Comparison of ENCODE assay signal across 16 cellular contexts in the genomic region with DNA sequence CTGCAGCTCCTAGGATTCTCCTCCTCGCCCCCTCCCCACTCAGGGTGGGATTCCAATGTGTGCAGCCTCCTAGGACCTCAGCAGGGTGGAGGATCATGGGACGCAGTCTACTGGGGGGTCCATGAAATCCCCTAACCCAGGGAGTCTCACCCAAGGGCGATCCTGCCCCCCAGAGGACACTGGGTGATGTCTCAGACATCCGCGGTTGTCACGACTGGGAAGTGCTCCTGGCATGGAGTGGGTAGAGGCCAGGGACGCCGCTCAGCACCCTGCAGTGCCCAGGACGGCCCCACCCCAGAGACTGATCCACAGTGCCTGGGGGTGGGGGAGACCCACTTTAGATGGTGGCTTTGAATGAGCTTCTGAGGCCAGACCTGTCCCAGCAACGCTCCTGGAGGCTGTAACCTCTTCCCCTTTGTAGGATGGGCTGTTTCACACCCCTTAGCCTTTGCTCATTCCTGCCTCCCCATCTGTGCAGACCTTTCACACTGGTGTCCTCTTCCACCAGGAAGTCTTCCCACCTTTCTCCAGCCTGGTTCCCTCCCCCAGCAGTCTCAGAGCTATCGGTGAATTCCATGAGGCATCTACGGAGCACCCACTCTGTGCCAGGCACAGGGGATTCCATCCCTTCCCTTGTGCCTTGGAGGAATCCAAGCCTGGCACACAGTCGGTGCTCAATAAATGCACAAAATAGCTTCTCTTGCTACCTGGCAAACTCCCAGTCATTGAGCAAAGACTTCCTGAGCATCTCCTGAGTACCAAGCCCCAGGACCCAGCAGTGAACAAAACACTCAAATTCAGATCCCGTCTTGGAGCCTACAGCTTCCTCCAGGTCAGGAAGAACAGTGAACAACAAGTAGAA. TPM values are rescaled to one million over a fixed set of nuclear protein-coding genes. Genes with fewer than 3 reads are reported as not detected.
DNase-seq lines count a peak whose midpoint lies in the region; ATAC-seq, FAIRE-seq and TF ChIP-seq lines count a peak whose summit lies in the region.
"Had no signal": no experiment of that assay in that cellular context is flagged by ENCODE, and none has a peak within 500 bp of the region (broad histone marks: within the 10 kb centered on the region; RNA-seq: fewer than 3 reads in every experiment).

No MANE protein-coding gene starts in this region.

- H3K9ac ChIP-seq in H1 (replicated peaks in 1 of 4; ENCODE audit: extremely low read depth in 1 of 4, low read depth in 3 of 4, low read length in 3 of 4) (no peak overlapping the region), mesenchymal stem cell (ENCODE audit: low read length) (peak overlapping the region; percentile 36)

- H3K27ac Mint-ChIP-seq in HFFc6: peak overlapping the region; percentile 22; the same call in 1 of the 2 replicates
- H3K27ac Mint-ChIP-seq in activated naive CD4-positive, alpha-beta T cell treated with anti-CD3 and anti-CD28 coated beads, Interleukin-2, amount 50 U/mL, for 72 hours: no peak overlapping the region
- H3K27ac Mint-ChIP-seq: activated naive CD8-positive, alpha-beta T cell had no signal

- peak overlapping the region; percentile 21 for H2BK120ac ChIP-seq in H1 (replicated peaks; ENCODE audit: low read depth, low read length)
- H2BK120ac ChIP-seq in mesenchymal stem cell (ENCODE audit: low read depth, low read length): no peak overlapping the region

- TF ChIP-seq CTCF in A673 (conservative IDR thresholded peaks at IDR 0.05; ENCODE audit: low read depth, low read length) (peak; percentile 37), HFFc6 (IDR thresholded peaks at IDR 0.05) (peak; percentile 38; the same call in 1 of the 2 replicates), H1 (IDR thresholded peaks at IDR 0.05; ENCODE audit: control extremely low read depth in 1 of 3, insufficient read depth in 1 of 3, low read depth in 1 of 3, low read length in 3 of 3) (no peak)

- no peak for TF ChIP-seq POLR2A in H1 (IDR thresholded peaks at IDR 0.05; ENCODE audit: control extremely low read depth in 1 of 2, low read depth in 2 of 2, low read length in 2 of 2)

- H3K79me2 ChIP-seq in H1 (ENCODE audit: control insufficient read depth in 1 of 2, insufficient read depth in 2 of 2, low read length in 2 of 2): no peaks in the 10 kb centered on the region

- H2AK5ac ChIP-seq in H1 (ENCODE audit: low read depth, low read length): no peak overlapping the region
- H2AK5ac ChIP-seq in mesenchymal stem cell (ENCODE audit: low read length, severe bottlenecking): no peak overlapping the region

- H3K23ac ChIP-seq in H1 (ENCODE audit: insufficient read length) (no peak overlapping the region), mesenchymal stem cell (ENCODE audit: low read length in 2 of 2) (peak overlapping the region in 1 of 2 experiments; percentile 48)

- H3K18ac ChIP-seq in H1 (ENCODE audit: extremely low read depth, low read length): no peak overlapping the region
- no peak overlapping the region for H3K18ac ChIP-seq in mesenchymal stem cell (ENCODE audit: low read depth in 1 of 2, low read length in 2 of 2)

- H3K4me3 Mint-ChIP-seq in HFFc6: no peak overlapping the region
- H3K4me3 Mint-ChIP-seq: activated naive CD8-positive, alpha-beta T cell had no signal

- H4K5ac ChIP-seq in H1 (ENCODE audit: insufficient read length, low read depth, low read length): no peak overlapping the region

- H3K4me2 ChIP-seq in H1 (ENCODE audit: insufficient read depth in 1 of 2, low read depth in 2 of 2, low read length in 2 of 2): no peak overlapping the region
- H3K4me2 ChIP-seq in mesenchymal stem cell (ENCODE audit: low read length, poor library complexity, severe bottlenecking): no peak overlapping the region

- H3K9me3 ChIP-seq in A673 (ENCODE audit: low read depth, low read length, poor library complexity, severe bottlenecking): no peaks in the 10 kb centered on the region
- peaks cover 6 to 10% of the 10 kb centered on the region in 2 experiments; a peak in 3 of 4 replicates for H3K9me3 ChIP-seq in H1 (ENCODE audit: insufficient read depth in 2 of 2, low read depth in 1 of 2, low read length in 1 of 2)
- H3K9me3 ChIP-seq in mesenchymal stem cell (ENCODE audit: control insufficient read depth, low read length): no peaks in the 10 kb centered on the region
- H3K9me3 ChIP-seq: spleen had no signal

- no peak overlapping the region for H2BK20ac ChIP-seq in H1 (ENCODE audit: low read length)

- H2BK15ac ChIP-seq in H1 (ENCODE audit: low read length): no peak overlapping the region
- peak overlapping the region; percentile 15 for H2BK15ac ChIP-seq in mesenchymal stem cell (ENCODE audit: low read depth, poor library complexity, severe bottlenecking)

- H3K4me1 ChIP-seq in A673 (ENCODE audit: insufficient read depth, low read length, poor library complexity, severe bottlenecking) (no peaks in the 10 kb centered on the region), H1 (replicated peaks in 1 of 4; ENCODE audit: control insufficient read depth in 3 of 4, insufficient read depth in 4 of 4, low read length in 3 of 4) (peaks cover 0 to 3% (median 0%) of the 10 kb centered on the region in 4 experiments; a peak in 2 of 7 replicates), mesenchymal stem cell (ENCODE audit: control insufficient read depth, insufficient read depth, low read depth, low read length) (peaks cover 5% of the 10 kb centered on the region)

- H3K79me1 ChIP-seq in H1 (ENCODE audit: low read depth, low read length) (no peaks in the 10 kb centered on the region), mesenchymal stem cell (replicated peaks; ENCODE audit: low read length, poor library complexity, severe bottlenecking) (no peaks in the 10 kb centered on the region)

- FAIRE-seq in H1 (lab: Jason Lieb, UNC): no peak
- FAIRE-seq: GM12892 had no signal

- DNase-seq in A673 (ENCODE audit: low spot score) (no peak), HFFc6 (no peak), H1 (ENCODE audit: low read depth in 1 of 2, low spot score in 2 of 2) (no peak), mesenchymal stem cell (no peak), HuH-7.5 (ENCODE audit: low spot score) (no peak), NCI-H82 (lab: John Stamatoyannopoulos, UW) (no peak)
- no peak for DNase-seq in activated naive CD4-positive, alpha-beta T cell treated with anti-CD3 and anti-CD28 coated beads, Interleukin-2, amount 50 U/mL, for 72 hours (ENCODE audit: low spot score in 2 of 2)
- DNase-seq: cerebellar nuclear complex, NCI-H2171, occipital lobe, spleen had no signal

- peaks cover 35% of the 10 kb centered on the region for H3K27me3 Mint-ChIP-seq in HFFc6 (ENCODE audit: insufficient read depth)
- H3K27me3 Mint-ChIP-seq: activated naive CD8-positive, alpha-beta T cell had no signal

- peaks cover 12% of the 10 kb centered on the region for H3K4me1 Mint-ChIP-seq in HFFc6 (ENCODE audit: low read depth)

- peaks cover 8% of the 10 kb centered on the region for H3K9me3 Mint-ChIP-seq in HFFc6
- peaks cover 0 to 9% of the 10 kb centered on the region in 2 donors for H3K9me3 Mint-ChIP-seq in activated naive CD4-positive, alpha-beta T cell treated with anti-CD3 and anti-CD28 coated beads, Interleukin-2, amount 50 U/mL, for 72 hours

- H3K56ac ChIP-seq in H1 (replicated peaks; ENCODE audit: insufficient read length, low read depth, low read length): no peak overlapping the region

- H3K27me3 ChIP-seq in A673 (replicated peaks; ENCODE audit: insufficient read depth, low read depth, low read length, poor library complexity) (peaks cover 3% of the 10 kb centered on the region), H1 (replicated peaks in 1 of 4; ENCODE audit: control insufficient read depth in 3 of 4, extremely low read depth in 1 of 4, insufficient read depth in 3 of 4, low read length in 3 of 4) (peaks cover under 1 to 28% (median 17%) of the 10 kb centered on the region in 4 experiments), mesenchymal stem cell (ENCODE audit: control insufficient read depth in 1 of 2, insufficient read depth in 1 of 2, low read length in 2 of 2) (peaks cover 8 to 11% of the 10 kb centered on the region in 2 experiments)

- no peaks in the 10 kb centered on the region for H4K20me1 ChIP-seq in H1 (replicated peaks in 1 of 2; ENCODE audit: control insufficient read depth in 1 of 2, insufficient read depth in 2 of 2, low read length in 2 of 2)

- H3K36me3 ChIP-seq in A673 (ENCODE audit: insufficient read depth, low read length, poor library complexity, severe bottlenecking): no peaks in the 10 kb centered on the region
- H3K36me3 ChIP-seq in H1 (ENCODE audit: control insufficient read depth in 2 of 4, insufficient read depth in 4 of 4, low read length in 3 of 4): no peaks in the 10 kb centered on the region
- H3K36me3 ChIP-seq in mesenchymal stem cell (ENCODE audit: control insufficient read depth in 1 of 2, insufficient read depth in 2 of 2, low read depth in 1 of 2, low read length in 2 of 2): peaks cover 10 to 17% of the 10 kb centered on the region in 2 experiments

- H3K36me3 Mint-ChIP-seq in HFFc6 (ENCODE audit: low read depth): peaks cover 16% of the 10 kb centered on the region
- H3K36me3 Mint-ChIP-seq in activated naive CD4-positive, alpha-beta T cell treated with anti-CD3 and anti-CD28 coated beads, Interleukin-2, amount 50 U/mL, for 72 hours: peaks cover 0 to 6% of the 10 kb centered on the region in 2 donors
- H3K36me3 Mint-ChIP-seq: activated naive CD8-positive, alpha-beta T cell had no signal

- H3K23me2 ChIP-seq in H1 (ENCODE audit: low read depth, low read length): no peaks in the 10 kb centered on the region; the same call in 1 of the 2 replicates

- CTCF ChIA-PET in A673 (lab: Charles Lee) (interaction anchor here (0.9 kb wide), 2 partner anchors 10 to 194 kb away, joined by 3 to 4 read pairs; no protein-coding TSS in a partner anchor), H1 (lab: Charles Lee; ENCODE audit: partially characterized antibody) (interaction anchor here (0.7 to 6.8 kb wide), 19 partner anchors 10 to 163 kb away, joined by 3 to 97 read pairs (median 7); a partner anchor contains a TSS)

- H2BK12ac ChIP-seq in H1 (ENCODE audit: low read depth, low read length) (no peak overlapping the region), mesenchymal stem cell (ENCODE audit: low read length in 2 of 2) (no peak overlapping the region)

- H3K4me3 ChIP-seq in A673 (ENCODE audit: low read depth, low read length, poor library complexity, severe bottlenecking) (no peak overlapping the region), H1 (ENCODE audit: extremely low read depth in 1 of 4, insufficient read depth in 2 of 4, low read depth in 3 of 4, low read length in 4 of 4) (no peak overlapping the region), mesenchymal stem cell (ENCODE audit: insufficient read depth in 1 of 2, low read depth in 1 of 2, low read length in 2 of 2) (no peak overlapping the region)
- H3K4me3 ChIP-seq: SK-N-MC, spleen had no signal

- intact Hi-C loops in A673 (cut with micrococcal nuclease; ENCODE audit: unreplicated experiment): loop anchor here (5.0 kb wide), 1 partner anchor 163 kb away; no protein-coding TSS in a partner anchor

- 68% methylated on average over 14 of the region's 14 CpGs; no CpG with 5 or more reads in 1 of the 2 experiments for WGBS in H1 (ENCODE audit: extremely low coverage in 1 of 2, insufficient coverage in 1 of 2, insufficient read length in 1 of 2, insufficient replicate concordance in 2 of 2, low coverage in 1 of 2, low lambda C conversion rate in 2 of 2, missing lambda C conversion rate in 1 of 2), 2 experiments
- WGBS in mesenchymal stem cell: 58% methylated on average over 14 of the region's 14 CpGs

- H2AFZ ChIP-seq in H1 (ENCODE audit: low read length): no peak overlapping the region
- H2AFZ ChIP-seq in mesenchymal stem cell (ENCODE audit: low read depth, low read length): no peak overlapping the region

- no peak for TF ChIP-seq EP300 in H1 (IDR thresholded peaks at IDR 0.05; ENCODE audit: borderline replicate concordance in 1 of 2, low read depth in 2 of 2, low read length in 2 of 2)

- no peak overlapping the region for H3K27ac ChIP-seq in A673 (ENCODE audit: low read depth, low read length, poor library complexity, severe bottlenecking)
- no peak overlapping the region for H3K27ac ChIP-seq in H1 (ENCODE audit: low read depth, low read length)
- no peak overlapping the region for H3K27ac ChIP-seq in mesenchymal stem cell (ENCODE audit: low read length, poor library complexity, severe bottlenecking)
- H3K27ac ChIP-seq: SK-N-MC had no signal

- H4K8ac ChIP-seq in H1 (ENCODE audit: extremely low read depth, insufficient read depth, low read length) (peak overlapping the region; percentile 71; the same call in 1 of the 2 replicates), mesenchymal stem cell (ENCODE audit: low read length) (no peak overlapping the region)

- H4K91ac ChIP-seq in H1 (replicated peaks; ENCODE audit: insufficient read length, low read length) (no peak overlapping the region), mesenchymal stem cell (ENCODE audit: low read length) (no peak overlapping the region)

- H3K14ac ChIP-seq in H1 (ENCODE audit: insufficient read length): no peak overlapping the region
- no peak overlapping the region for H3K14ac ChIP-seq in mesenchymal stem cell (ENCODE audit: low read length in 2 of 2)

- POLR2A ChIA-PET in A673 (lab: Charles Lee; ENCODE audit: low non-redundant PET) (no interaction called here), H1 (lab: Charles Lee; ENCODE audit: partially characterized antibody) (interaction anchor here (0.6 to 1.2 kb wide), 5 partner anchors 10 to 185 kb away, joined by 3 to 7 read pairs (median 3); a partner anchor contains a TSS)

- H3K4ac ChIP-seq in H1 (replicated peaks; ENCODE audit: insufficient read length, low read depth, low read length) (no peak overlapping the region), mesenchymal stem cell (ENCODE audit: low read depth in 1 of 2, low read length in 2 of 2) (no peak overlapping the region)

- H2BK5ac ChIP-seq in H1 (ENCODE audit: low read depth, low read length): no peak overlapping the region
- no peak overlapping the region for H2BK5ac ChIP-seq in mesenchymal stem cell (ENCODE audit: low read depth, low read length, poor library complexity, severe bottlenecking)

- TF ChIP-seq RAD21 in H1 (IDR thresholded peaks at IDR 0.05 in 1 of 2, conservative IDR thresholded peaks at IDR 0.05 in 1 of 2; ENCODE audit: low read depth in 2 of 2, low read length in 2 of 2): 0 out of 4 replicates have a peak, but pooled peaks of 1 of the 2 experiments have one; percentile 19

- ATAC-seq in HG03135 (IDR thresholded peaks at IDR 0.05; ENCODE audit: unreplicated experiment): no peak
- ATAC-seq in activated naive CD4-positive, alpha-beta T cell treated with anti-CD3 and anti-CD28 coated beads, Interleukin-2, amount 50 U/mL, for 72 hours: no peak

- BruUV-seq in A673 (replicated peaks; lab: Mats Ljungman, UMichigan): no TSS peak

RNA-seq across cellular contexts. Expression of a gene that starts 10.5 kb away (rescaled TPM):
- not detected in 2 replicates for total RNA-seq in A673 (2021)
- not detected for total RNA-seq in HFFc6 (2021; fragmentation: NEBNext Ultra II Directional; extraction: Animal tissue kit (Norgen Biotek cat#: 25700))
- 3.3 and 3.8 TPM in 2 replicates for total RNA-seq in H1 (2021; fragmentation: NEBNext Ultra II Directional; extraction: Animal tissue kit (Norgen Biotek cat#: 25700))
- 4.5 and 7.4 TPM in 2 replicates for polyA plus RNA-seq in H1 (2011; rRNA removed)
- 8.6 TPM for polyA plus RNA-seq in H1 (2011; cell fraction: cytosol; rRNA removed)
- 5.1 TPM for polyA plus RNA-seq in H1 (2011; cell fraction: nucleus; rRNA removed)
- polyA plus RNA-seq in H1 (2012, experiment 1 of 2): 5.1 to 7.6 TPM (median 7.3 TPM) in 4 replicates
- polyA plus RNA-seq in H1 (2012, experiment 2 of 2): 9.2 TPM
- polyA plus RNA-seq in H1 (2013, experiment 1 of 2): 9.3 TPM
- 8.5 TPM for polyA plus RNA-seq in H1 (2013, experiment 2 of 2)
- polyA minus RNA-seq in H1 (2011; rRNA and poly(A)+ RNA removed): 1.1 and 3.4 TPM in 2 replicates
- not detected for polyA minus RNA-seq in H1 (2011; cell fraction: cytosol; rRNA and poly(A)+ RNA removed)
- polyA minus RNA-seq in H1 (2011; cell fraction: nucleus; rRNA and poly(A)+ RNA removed): 2.8 TPM
- polyA plus RNA-seq in mesenchymal stem cell (2013, experiment 1 of 2): 0.18 TPM
- not detected for polyA plus RNA-seq in mesenchymal stem cell (2013, experiment 2 of 2)
- under 1 TPM in 1 of 2 donors, not detected in 1; 0.72 TPM for total RNA-seq in activated naive CD4-positive, alpha-beta T cell treated with anti-CD3 and anti-CD28 coated beads, Interleukin-2, amount 50 U/mL, for 72 hours
- total RNA-seq: lung microvascular endothelial cell, occipital lobe had no signal

RNA-seq across cellular contexts. Expression of a gene that starts 13.4 kb away (rescaled TPM):
- total RNA-seq in A673 (2021): not detected in 2 replicates
- not detected for total RNA-seq in HFFc6 (2021; fragmentation: NEBNext Ultra II Directional; extraction: Animal tissue kit (Norgen Biotek cat#: 25700))
- total RNA-seq in H1 (2021; fragmentation: NEBNext Ultra II Directional; extraction: Animal tissue kit (Norgen Biotek cat#: 25700)): not detected in 2 replicates
- polyA plus RNA-seq in H1 (2011; rRNA removed): not detected in 2 replicates
- polyA plus RNA-seq in H1 (2011; cell fraction: cytosol; rRNA removed): not detected
- not detected for polyA plus RNA-seq in H1 (2011; cell fraction: nucleus; rRNA removed)
- not detected in 4 replicates for polyA plus RNA-seq in H1 (2012, experiment 1 of 2)
- polyA plus RNA-seq in H1 (2012, experiment 2 of 2): not detected
- polyA plus RNA-seq in H1 (2013, experiment 1 of 2): not detected
- polyA plus RNA-seq in H1 (2013, experiment 2 of 2): not detected
- polyA minus RNA-seq in H1 (2011; rRNA and poly(A)+ RNA removed): not detected in 2 replicates
- polyA minus RNA-seq in H1 (2011; cell fraction: cytosol; rRNA and poly(A)+ RNA removed): not detected
- not detected for polyA minus RNA-seq in H1 (2011; cell fraction: nucleus; rRNA and poly(A)+ RNA removed)
- polyA plus RNA-seq in mesenchymal stem cell (2013, experiment 1 of 2): not detected
- not detected for polyA plus RNA-seq in mesenchymal stem cell (2013, experiment 2 of 2)
- total RNA-seq in activated naive CD4-positive, alpha-beta T cell treated with anti-CD3 and anti-CD28 coated beads, Interleukin-2, amount 50 U/mL, for 72 hours: not detected
- total RNA-seq: lung microvascular endothelial cell, occipital lobe, spleen had no signal
- polyA plus RNA-seq: spleen had no signal

RNA-seq across cellular contexts. Expression of a gene that starts 30.6 kb away (rescaled TPM):
- 19.0 and 22.3 TPM in 2 replicates for total RNA-seq in A673 (2021)
- total RNA-seq in HFFc6 (2021; fragmentation: NEBNext Ultra II Directional; extraction: Animal tissue kit (Norgen Biotek cat#: 25700)): 10 to 100 TPM; 14.3 to 20.4 (median 17.0) TPM
- 17.7 and 19.1 TPM in 2 replicates for total RNA-seq in H1 (2021; fragmentation: NEBNext Ultra II Directional; extraction: Animal tissue kit (Norgen Biotek cat#: 25700))
- polyA plus RNA-seq in H1 (2011; rRNA removed): 7.3 and 12.7 TPM in 2 replicates
- 15.9 TPM for polyA plus RNA-seq in H1 (2011; cell fraction: cytosol; rRNA removed)
- 11.2 TPM for polyA plus RNA-seq in H1 (2011; cell fraction: nucleus; rRNA removed)
- 10.4 to 19.5 TPM (median 17.7 TPM) in 4 replicates for polyA plus RNA-seq in H1 (2012, experiment 1 of 2)
- 10.3 TPM for polyA plus RNA-seq in H1 (2012, experiment 2 of 2)
- polyA plus RNA-seq in H1 (2013, experiment 1 of 2): 5.3 TPM
- 5.6 TPM for polyA plus RNA-seq in H1 (2013, experiment 2 of 2)
- polyA minus RNA-seq in H1 (2011; rRNA and poly(A)+ RNA removed): 2.0 and 2.4 TPM in 2 replicates
- polyA minus RNA-seq in H1 (2011; cell fraction: cytosol; rRNA and poly(A)+ RNA removed): 8.9 TPM
- 8.9 TPM for polyA minus RNA-seq in H1 (2011; cell fraction: nucleus; rRNA and poly(A)+ RNA removed)
- polyA plus RNA-seq in mesenchymal stem cell (2013, experiment 1 of 2): 4.2 TPM
- 3.8 TPM for polyA plus RNA-seq in mesenchymal stem cell (2013, experiment 2 of 2)
- 10 to 100 TPM; 13.2 to 14.8 TPM for total RNA-seq in activated naive CD4-positive, alpha-beta T cell treated with anti-CD3 and anti-CD28 coated beads, Interleukin-2, amount 50 U/mL, for 72 hours

RNA-seq across cellular contexts. Expression of a gene that starts 36.2 kb away (rescaled TPM):
- total RNA-seq in A673 (2021): 87.4 and 87.5 TPM in 2 replicates
- total RNA-seq in HFFc6 (2021; fragmentation: NEBNext Ultra II Directional; extraction: Animal tissue kit (Norgen Biotek cat#: 25700)): 10 to 100 TPM; 43.9 to 56.8 (median 46.0) TPM
- 35.5 and 36.9 TPM in 2 replicates for total RNA-seq in H1 (2021; fragmentation: NEBNext Ultra II Directional; extraction: Animal tissue kit (Norgen Biotek cat#: 25700))
- 21.6 and 35.0 TPM in 2 replicates for polyA plus RNA-seq in H1 (2011; rRNA removed)
- 24.1 TPM for polyA plus RNA-seq in H1 (2011; cell fraction: cytosol; rRNA removed)
- polyA plus RNA-seq in H1 (2011; cell fraction: nucleus; rRNA removed): 109 TPM
- 26.5 to 36.4 TPM (median 30.8 TPM) in 4 replicates for polyA plus RNA-seq in H1 (2012, experiment 1 of 2)
- 19.9 TPM for polyA plus RNA-seq in H1 (2012, experiment 2 of 2)
- polyA plus RNA-seq in H1 (2013, experiment 1 of 2): 21.4 TPM
- 20.2 TPM for polyA plus RNA-seq in H1 (2013, experiment 2 of 2)
- polyA minus RNA-seq in H1 (2011; rRNA and poly(A)+ RNA removed): 20.4 and 21.5 TPM in 2 replicates
- polyA minus RNA-seq in H1 (2011; cell fraction: cytosol; rRNA and poly(A)+ RNA removed): 32.5 TPM
- polyA minus RNA-seq in H1 (2011; cell fraction: nucleus; rRNA and poly(A)+ RNA removed): 35.9 TPM
- polyA plus RNA-seq in mesenchymal stem cell (2013, experiment 1 of 2): 30.7 TPM
- polyA plus RNA-seq in mesenchymal stem cell (2013, experiment 2 of 2): 28.8 TPM
- 10 to 100 TPM; 52.4 to 73.5 TPM for total RNA-seq in activated naive CD4-positive, alpha-beta T cell treated with anti-CD3 and anti-CD28 coated beads, Interleukin-2, amount 50 U/mL, for 72 hours

Comparison
In these comparisons a context has a peak if more than half of its experiments do, and no peak if none do; other contexts are left out.
1. CTCF ChIP-seq: peak in A673 (single experiment) and HFFc6 (single experiment); none in H1 (0 of 3).